ENCODE assay signal across 28 cellular contexts in the genomic region with DNA sequence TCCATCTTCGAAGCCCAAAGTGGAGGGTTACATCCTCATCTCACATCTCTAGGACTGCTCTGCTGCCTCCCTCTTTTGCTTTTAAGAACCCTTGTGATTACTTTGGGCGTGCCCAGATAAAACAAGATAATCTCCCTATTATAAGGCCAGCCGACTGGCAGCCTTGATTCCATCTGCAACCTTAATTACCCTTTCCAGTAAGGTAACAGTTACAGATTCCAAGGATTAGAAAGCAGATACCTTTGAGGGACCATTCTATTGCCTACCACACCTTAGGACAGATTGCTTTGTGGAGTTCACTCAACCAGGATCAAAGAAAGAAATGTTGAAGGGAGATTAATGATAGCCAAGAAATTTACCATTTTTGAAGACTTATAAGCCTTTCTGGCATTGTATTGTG.
"Had no signal": no experiment of that assay in that cellular context is flagged by ENCODE, and none has a peak within 500 bp of the region (broad histone marks: within the 10 kb centered on the region; RNA-seq: fewer than 3 reads in every experiment).

No MANE protein-coding gene starts in this region.

- H3K27ac ChIP-seq: ascending aorta, cardiac muscle cell, SJCRH30, SK-N-MC had no signal

- H3K4me3 ChIP-seq: ascending aorta, cardiac muscle cell, MG63, SJCRH30, SK-N-MC had no signal

- DNase-seq: activated CD4-positive, alpha-beta T cell treated with anti-CD3 and anti-CD28 coated beads, Interleukin-2, amount 10 ng/mL, durations not matched to agents 24 days and 14 days; activated CD4-positive, alpha-beta T cell treated with anti-CD3 and anti-CD28 coated beads, Interleukin-2, amount 50 U/mL, for 4 hours; activated CD8-positive, alpha-beta T cell treated with anti-CD3 and anti-CD28 coated beads for 36 hours; activated effector memory CD4-positive, alpha-beta T cell treated with anti-CD3 and anti-CD28 coated beads, Interleukin-2, amount 50 U/mL, for 16 hours; activated naive CD4-positive, alpha-beta T cell; activated naive CD4-positive, alpha-beta T cell treated with anti-CD3 and anti-CD28 coated beads, Interleukin-2, amount 50 U/mL, for 16 hours; activated naive CD8-positive, alpha-beta T cell treated with anti-CD3 and anti-CD28 coated beads for 36 hours; activated T-cell treated with anti-CD3 and anti-CD28 coated beads, Interleukin-2, amount 50 U/mL, for 1 hour; activated T-cell treated with anti-CD3 and anti-CD28 coated beads, Interleukin-2, amount 50 U/mL, for 72 hours; amygdala; Kasumi-1; KG1; MG63; NCI-H1048; NCI-H1105 treated with DMSO at 0.1 percent for 48 hours; NCI-H1436; NCI-H1694; NCI-H1930; NCI-H345; NCI-H774; SHP77; SJCRH30; T1000 had no signal

- H3K27me3 ChIP-seq: ascending aorta, cardiac muscle cell, MG63, SJCRH30 had no signal

- H3K4me1 ChIP-seq: ascending aorta, SJCRH30 had no signal

- ATAC-seq: activated CD8-positive, alpha-beta T cell treated with anti-CD3 and anti-CD28 coated beads for 36 hours; activated T-cell treated with anti-CD3 and anti-CD28 coated beads, Interleukin-2, amount 50 U/mL, for 72 hours; activated T-helper 17 cell treated with anti-CD3 and anti-CD28 coated beads, Interleukin-2, amount 50 U/mL, for 72 hours; Panc1 had no signal

- H3K36me3 ChIP-seq: ascending aorta, cardiac muscle cell, MG63, SJCRH30 had no signal
